ENCODE assay signal across 9 cellular contexts in genomic region chr1:31701137-31701736, GRCh38. TPM values are rescaled to one million over a fixed set of nuclear protein-coding genes. Genes with fewer than 3 reads are reported as not detected.
A peak's percentile ranks its signal among the peaks of the same experiment; 100 is the strongest.
DNase-seq lines count a peak whose midpoint lies in the region; ATAC-seq and TF ChIP-seq lines count a peak whose summit lies in the region.
"Had no signal": no experiment of that assay in that cellular context is flagged by ENCODE, and none has a peak within 500 bp of the region (broad histone marks: within the 10 kb centered on the region; RNA-seq: fewer than 3 reads in every experiment).

No MANE protein-coding gene starts in this region.

- peak; percentile 53 to 73 (median 62) for ATAC-seq in heart left ventricle
- ATAC-seq in activated CD4-positive, CD25-positive, alpha-beta regulatory T cell treated with anti-CD3 and anti-CD28 coated beads, Interleukin-2, amount 50 U/mL, for 24 hours = no peak
- no peak for ATAC-seq in GM19397 (IDR thresholded peaks at IDR 0.05; ENCODE audit: unreplicated experiment)

- H3K9me3 ChIP-seq in adipocyte (ENCODE audit: control insufficient read depth, low read length) = no peaks in the 10 kb centered on the region
- no peaks in the 10 kb centered on the region for H3K9me3 ChIP-seq in heart left ventricle

- H3K27me3 ChIP-seq in adipocyte (replicated peaks; ENCODE audit: control insufficient read depth, insufficient read depth, low read length) = no peaks in the 10 kb centered on the region
- peaks cover 0 to 23% (median 0%) of the 10 kb centered on the region in 9 donors for H3K27me3 ChIP-seq in heart left ventricle
- H3K27me3 ChIP-seq in rectal smooth muscle tissue (ENCODE audit: control insufficient read depth, insufficient read depth, low read length) = peaks cover 2% of the 10 kb centered on the region

- peak; percentile 79 for DNase-seq in DMS 273 (lab: John Stamatoyannopoulos, UW; ENCODE audit: unreplicated experiment)
- DNase-seq in DMS 273 treated with DMSO at 0.1 percent for 48 hours (lab: John Stamatoyannopoulos, UW) = no peak
- peak; percentile 84 for DNase-seq in MV-4-11 (lab: John Stamatoyannopoulos, UW)
- DNase-seq in adipocyte (ENCODE audit: low read depth) = peak; percentile 96
- peak; percentile 87 to 94 (median 89) for DNase-seq in heart left ventricle

- H3K4me3 ChIP-seq in adipocyte (ENCODE audit: low read length) = peak overlapping the region; percentile 92
- H3K4me3 ChIP-seq in heart left ventricle = peak overlapping the region in 4 of 12 donors; percentile 10 to 62 (median 20)
- H3K4me3 ChIP-seq in rectal smooth muscle tissue (ENCODE audit: low read length) = peak overlapping the region; percentile 41

- intact Hi-C loops in heart left ventricle (cut with DNase I) = loop anchor here in 1 of 10 donors (5.0 kb wide), 1 partner anchor 34 kb away; no protein-coding TSS in a partner anchor

- no peak for TF ChIP-seq POLR2A in heart left ventricle (IDR thresholded peaks at IDR 0.05)

- 28 to 41% (median 35%) methylated on average over 10 of the region's 10 CpGs for WGBS in heart left ventricle, 4 donors

- H3K9ac ChIP-seq in adipocyte (ENCODE audit: low read length) (peak overlapping the region; percentile 96), rectal smooth muscle tissue (ENCODE audit: low read length) (no peak overlapping the region)

- H3K36me3 ChIP-seq in adipocyte (ENCODE audit: control insufficient read depth, insufficient read depth, low read length, severe bottlenecking) (peaks cover 45% of the 10 kb centered on the region), heart left ventricle (peaks cover 0 to 36% (median 3%) of the 10 kb centered on the region in 9 donors), rectal smooth muscle tissue (ENCODE audit: control insufficient read depth, insufficient read depth, low read length) (peaks cover 7% of the 10 kb centered on the region)

- TF ChIP-seq CTCF in heart left ventricle (IDR thresholded peaks at IDR 0.05) = no peak

- H3K4me1 ChIP-seq in adipocyte (ENCODE audit: control insufficient read depth, insufficient read depth, low read length) (peaks cover 59% of the 10 kb centered on the region), heart left ventricle (peaks cover 5 to 58% (median 39%) of the 10 kb centered on the region in 12 donors), rectal smooth muscle tissue (ENCODE audit: control insufficient read depth, insufficient read depth, low read length) (peaks cover 49% of the 10 kb centered on the region)

- peak overlapping the region in 11 of 12 donors; percentile 53 to 88 (median 78) for H3K27ac ChIP-seq in heart left ventricle
- H3K27ac ChIP-seq in rectal smooth muscle tissue (ENCODE audit: low read depth, low read length) = peak overlapping the region; percentile 87
- H3K27ac ChIP-seq: 22Rv1 had no signal

RNA-seq across cellular contexts. Expression of gene COL16A1, which starts 2.6 kb away (rescaled TPM):
- 10 to 100 TPM; 10.1 to 24.1 (median 13.1) TPM for total RNA-seq in heart left ventricle
- polyA plus RNA-seq in heart left ventricle = 10 to 100 TPM in 1 of 2 donors, 1 to 10 TPM in 1; 7.5 to 15.8 TPM

RNA-seq across cellular contexts. Expression of gene PEF1, which starts 56.6 kb away (rescaled TPM):
- 10 to 100 TPM; 32.2 to 55.4 (median 42.4) TPM for total RNA-seq in heart left ventricle
- 100 to 1,000 TPM in 1 of 2 donors, 10 to 100 TPM in 1; 36.1 to 106 TPM for polyA plus RNA-seq in heart left ventricle

Comparison
In these comparisons a context has a peak if more than half of its experiments do, and no peak if none do; other contexts are left out.
1. ATAC-seq: peak in heart left ventricle (4 of 4); none in activated CD4-positive, CD25-positive, alpha-beta regulatory T cell treated with anti-CD3 and anti-CD28 coated beads, Interleukin-2, amount 50 U/mL, for 24 hours (0 of 2) and GM19397 (single experiment).